ENCODE assay signal across 19 cellular contexts in genomic region chr19:48495391-48495790, GRCh38. TPM values are rescaled to one million over a fixed set of nuclear protein-coding genes. Genes with fewer than 3 reads are reported as not detected.
DNase-seq lines count a peak whose midpoint lies in the region; ATAC-seq, FAIRE-seq and TF ChIP-seq lines count a peak whose summit lies in the region.
"Had no signal": no experiment of that assay in that cellular context is flagged by ENCODE, and none has a peak within 500 bp of the region (broad histone marks: within the 10 kb centered on the region; RNA-seq: fewer than 3 reads in every experiment).

No MANE protein-coding gene starts in this region.

- no peak for TF ChIP-seq CTCF in GM23338 (conservative IDR thresholded peaks at IDR 0.05; ENCODE audit: low read depth in 2 of 2)
- no peak for TF ChIP-seq CTCF in mucosa of descending colon (IDR thresholded peaks at IDR 0.05)

- H3K36me3 Mint-ChIP-seq in GM23338 (ENCODE audit: low read depth): no peaks in the 10 kb centered on the region; the same call in 1 of the 3 replicates
- H3K36me3 Mint-ChIP-seq in activated T-helper 17 cell treated with anti-CD3 and anti-CD28 coated beads, Interleukin-2, amount 50 U/mL, for 72 hours (ENCODE audit: low read depth): no peaks in the 10 kb centered on the region

- H3K9me2 ChIP-seq in GM23338 (ENCODE audit: insufficient read depth): no peaks in the 10 kb centered on the region

- peaks cover 27% of the 10 kb centered on the region for H3F3A ChIP-seq in GM23338 (replicated peaks; ENCODE audit: low read depth)

- no peak overlapping the region for H3K27ac Mint-ChIP-seq in GM23338
- no peak overlapping the region for H3K27ac Mint-ChIP-seq in activated T-helper 17 cell treated with anti-CD3 and anti-CD28 coated beads, Interleukin-2, amount 50 U/mL, for 72 hours

- no peaks in the 10 kb centered on the region for H3K79me2 ChIP-seq in GM23338 (replicated peaks; ENCODE audit: insufficient read depth)
- H3K79me2 ChIP-seq: parathyroid adenoma had no signal

- no peaks in the 10 kb centered on the region; the same call in 2 of the 3 replicates for H3K9me3 Mint-ChIP-seq in GM23338
- no peaks in the 10 kb centered on the region for H3K9me3 Mint-ChIP-seq in activated T-helper 17 cell treated with anti-CD3 and anti-CD28 coated beads, Interleukin-2, amount 50 U/mL, for 72 hours

- H3K4me3 Mint-ChIP-seq in GM23338: peak overlapping the region; percentile 19; the same call in 2 of the 3 replicates
- peak overlapping the region; percentile 76 for H3K4me3 Mint-ChIP-seq in activated T-helper 17 cell treated with anti-CD3 and anti-CD28 coated beads, Interleukin-2, amount 50 U/mL, for 72 hours

- ATAC-seq in GM23338 (no peak), mucosa of descending colon (peak; percentile 3)
- no peak for ATAC-seq in activated T-helper 17 cell treated with anti-CD3 and anti-CD28 coated beads, Interleukin-2, amount 50 U/mL, for 72 hours (replicated peaks)
- ATAC-seq: heart right ventricle, left ventricle myocardium superior had no signal

- H3K9me3 ChIP-seq in BLaER1: no peaks in the 10 kb centered on the region
- H3K9me3 ChIP-seq in mucosa of descending colon: no peaks in the 10 kb centered on the region
- no peaks in the 10 kb centered on the region for H3K9me3 ChIP-seq in SJCRH30 (replicated peaks)
- H3K9me3 ChIP-seq: heart right ventricle had no signal

- peaks cover 32% of the 10 kb centered on the region for H4K20me1 ChIP-seq in BLaER1
- H4K20me1 ChIP-seq in GM23338 (replicated peaks; ENCODE audit: insufficient read depth): no peaks in the 10 kb centered on the region; the same call in 1 of the 2 replicates

- H3K4me2 ChIP-seq in BLaER1 (peak overlapping the region; percentile 49), GM23338 (no peak overlapping the region)

- H3K27me3 ChIP-seq in BLaER1 (peaks cover 69% of the 10 kb centered on the region), GM23338 (ENCODE audit: insufficient read depth) (0 out of 2 replicates have a peak, but pooled peaks cover 2% of the 10 kb centered on the region), SJCRH30 (peaks cover 30% of the 10 kb centered on the region)

- H3K4me3 ChIP-seq in BLaER1: no peak overlapping the region
- no peak overlapping the region for H3K4me3 ChIP-seq in GM23338
- H3K4me3 ChIP-seq in mucosa of descending colon: no peak overlapping the region
- H3K4me3 ChIP-seq in SJCRH30: no peak overlapping the region

- H3K36me3 ChIP-seq in BLaER1 (no peaks in the 10 kb centered on the region), GM23338 (ENCODE audit: insufficient read depth) (no peaks in the 10 kb centered on the region), mucosa of descending colon (ENCODE audit: low read depth) (no peaks in the 10 kb centered on the region), SJCRH30 (no peaks in the 10 kb centered on the region)
- H3K36me3 ChIP-seq: heart right ventricle had no signal

- peaks cover 27% of the 10 kb centered on the region for H3K4me1 Mint-ChIP-seq in GM23338
- H3K4me1 Mint-ChIP-seq in activated T-helper 17 cell treated with anti-CD3 and anti-CD28 coated beads, Interleukin-2, amount 50 U/mL, for 72 hours: peaks cover 23% of the 10 kb centered on the region

- no peak overlapping the region for H3K9ac ChIP-seq in BLaER1
- H3K9ac ChIP-seq: parathyroid adenoma had no signal

- DNase-seq in GM23338 (ENCODE audit: low spot score) (no peak), mucosa of descending colon (peak in 1 of 3 donors; percentile 53), GM12891 (ENCODE audit: insufficient read length, low spot score) (no peak), NK-92 (lab: John Stamatoyannopoulos, UW; ENCODE audit: unreplicated experiment) (no peak), NCI-H2107 treated with DMSO at 0.1 percent for 48 hours (lab: John Stamatoyannopoulos, UW; ENCODE audit: unreplicated experiment) (no peak), SJCRH30 (no peak)
- DNase-seq: amygdala; COR-L47; effector CD8-positive, alpha-beta T cell; heart right ventricle; left ventricle myocardium superior; NCI-H446; stimulated activated CD4-positive, alpha-beta T cell treated with anti-CD3 and anti-CD28 coated beads, Interleukin-1b, Interleukin-23, amount 100 ng/mL, for 48 hours; stimulated activated naive CD4-positive, alpha-beta T cell had no signal

- intact Hi-C loops in mucosa of descending colon (cut with DNase I, micrococcal nuclease): no loop called here

- H3K4me1 ChIP-seq in BLaER1: peaks cover 69% of the 10 kb centered on the region
- H3K4me1 ChIP-seq in GM23338 (ENCODE audit: insufficient read depth): peaks cover 19% of the 10 kb centered on the region
- H3K4me1 ChIP-seq in mucosa of descending colon (ENCODE audit: low read depth): peaks cover 15% of the 10 kb centered on the region
- H3K4me1 ChIP-seq in SJCRH30: peaks cover 3% of the 10 kb centered on the region; the same call in 1 of the 2 replicates
- H3K4me1 ChIP-seq: parathyroid adenoma had no signal

- no peak for TF ChIP-seq POLR2A in GM12891 (IDR thresholded peaks at IDR 0.05; ENCODE audit: low read depth, low read length)

- no peak for FAIRE-seq in GM12891 (lab: Jason Lieb, UNC)

- no peak overlapping the region for H2AFZ ChIP-seq in GM23338
- H2AFZ ChIP-seq: parathyroid adenoma had no signal

- H3K27ac ChIP-seq in BLaER1 (no peak overlapping the region), GM23338 (ENCODE audit: low read depth) (no peak overlapping the region), SJCRH30 (no peak overlapping the region)
- H3K27ac ChIP-seq: parathyroid adenoma, VCaP had no signal

- peaks cover 18% of the 10 kb centered on the region for H3K27me3 Mint-ChIP-seq in GM23338 (ENCODE audit: insufficient read depth, low read depth, poor library complexity)
- H3K27me3 Mint-ChIP-seq in activated T-helper 17 cell treated with anti-CD3 and anti-CD28 coated beads, Interleukin-2, amount 50 U/mL, for 72 hours: peaks cover 27% of the 10 kb centered on the region

TF ChIP-seq in GM23338, 12 proteins besides CTCF, POLR2A, EP300 and RAD21 (continues in another document):
- TF ChIP-seq ETS1 (IDR thresholded peaks at IDR 0.05) (no peak), EZH2phosphoT487 (IDR thresholded peaks at IDR 0.05; ENCODE audit: unreplicated experiment) (no peak)

TF ChIP-seq in GM12891, 5 proteins besides CTCF, POLR2A, EP300 and RAD21:
- TF ChIP-seq SPI1 (IDR thresholded peaks at IDR 0.05; ENCODE audit: low read depth, low read length): no peak
- no peak for TF ChIP-seq PAX5 (IDR thresholded peaks at IDR 0.05; ENCODE audit: insufficient read depth, low read length, severe bottlenecking)
- no peak for TF ChIP-seq POLR2AphosphoS5 (IDR thresholded peaks at IDR 0.05; ENCODE audit: low read depth, low read length)
- no peak for TF ChIP-seq TAF1 (IDR thresholded peaks at IDR 0.05; ENCODE audit: low read depth, low read length)
- no peak for TF ChIP-seq POU2F2 (IDR thresholded peaks at IDR 0.05; ENCODE audit: low read depth, low read length)

RNA-seq across cellular contexts. Expression of gene LMTK3, which starts 16.2 kb away (rescaled TPM):
- 5.7 and 11.8 TPM in 2 replicates for total RNA-seq in GM23338 (2014; rRNA removed; shearing (Covaris generic))
- polyA plus RNA-seq in GM23338 (2016; fragmentation: Nextera tagmentation; extraction: Ambion mirVana): 1.6 and 2.0 TPM in 2 replicates
- total RNA-seq in activated T-helper 17 cell treated with anti-CD3 and anti-CD28 coated beads, Interleukin-2, amount 50 U/mL, for 72 hours: 1 to 10 TPM; 3.8 to 5.9 TPM
- total RNA-seq in mucosa of descending colon: 1 to 10 TPM in 2 of 3 donors, under 1 TPM in 1; 0.48 to 2.6 (median 1.3) TPM
- 0.12 TPM for polyA plus RNA-seq in GM12891 (2012; ENCODE audit: low read depth, missing spikeins)
- not detected in 2 replicates for total RNA-seq in SJCRH30 (2014; rRNA removed; shearing (Covaris generic))
- total RNA-seq: RPMI7951 had no signal

RNA-seq across cellular contexts. Expression of gene CYTH2, which starts 26.2 kb away (rescaled TPM):
- 42.6 and 60.4 TPM in 2 replicates for total RNA-seq in GM23338 (2014; rRNA removed; shearing (Covaris generic))
- 38.8 and 41.1 TPM in 2 replicates for polyA plus RNA-seq in GM23338 (2016; fragmentation: Nextera tagmentation; extraction: Ambion mirVana)
- total RNA-seq in activated T-helper 17 cell treated with anti-CD3 and anti-CD28 coated beads, Interleukin-2, amount 50 U/mL, for 72 hours: 10 to 100 TPM; 30.6 to 35.4 TPM
- 10 to 100 TPM; 66.3 to 86.9 (median 69.3) TPM for total RNA-seq in mucosa of descending colon
- polyA plus RNA-seq in GM12891 (2012; ENCODE audit: low read depth, missing spikeins): 21.6 TPM
- 25.0 and 29.0 TPM in 2 replicates for total RNA-seq in SJCRH30 (2014; rRNA removed; shearing (Covaris generic))

RNA-seq across cellular contexts. Expression of gene KCNJ14, which starts 40.0 kb away (rescaled TPM):
- total RNA-seq in GM23338 (2014; rRNA removed; shearing (Covaris generic)): 0.94 and 1.2 TPM in 2 replicates
- 0.73 and 0.81 TPM in 2 replicates for polyA plus RNA-seq in GM23338 (2016; fragmentation: Nextera tagmentation; extraction: Ambion mirVana)
- 1 to 10 TPM; 1.7 to 2.1 TPM for total RNA-seq in activated T-helper 17 cell treated with anti-CD3 and anti-CD28 coated beads, Interleukin-2, amount 50 U/mL, for 72 hours
- 1 to 10 TPM in 1 of 3 donors, under 1 TPM in 2; 0.46 to 1.3 (median 0.67) TPM for total RNA-seq in mucosa of descending colon
- 0.41 TPM for polyA plus RNA-seq in GM12891 (2012; ENCODE audit: low read depth, missing spikeins)
- total RNA-seq in SJCRH30 (2014; rRNA removed; shearing (Covaris generic)): 0.41 and 0.57 TPM in 2 replicates

RNA-seq across cellular contexts. Expression of gene GRWD1, which starts 49.6 kb away (rescaled TPM):
- 58.0 and 64.6 TPM in 2 replicates for total RNA-seq in GM23338 (2014; rRNA removed; shearing (Covaris generic))
- 23.2 and 25.8 TPM in 2 replicates for polyA plus RNA-seq in GM23338 (2016; fragmentation: Nextera tagmentation; extraction: Ambion mirVana)
- total RNA-seq in activated T-helper 17 cell treated with anti-CD3 and anti-CD28 coated beads, Interleukin-2, amount 50 U/mL, for 72 hours: 10 to 100 TPM; 34.9 to 72.9 TPM
- 10 to 100 TPM; 19.7 to 26.8 (median 24.3) TPM for total RNA-seq in mucosa of descending colon
- polyA plus RNA-seq in GM12891 (2012; ENCODE audit: low read depth, missing spikeins): 20.6 TPM
- total RNA-seq in SJCRH30 (2014; rRNA removed; shearing (Covaris generic)): 40.4 and 44.6 TPM in 2 replicates

RNA-seq across cellular contexts. Expression of gene SULT2B1, which starts 56.6 kb away (rescaled TPM):
- 1.3 TPM in 1 of 2 replicates, not detected in the other for total RNA-seq in GM23338 (2014; rRNA removed; shearing (Covaris generic))
- polyA plus RNA-seq in GM23338 (2016; fragmentation: Nextera tagmentation; extraction: Ambion mirVana): 2.3 and 2.5 TPM in 2 replicates
- total RNA-seq in activated T-helper 17 cell treated with anti-CD3 and anti-CD28 coated beads, Interleukin-2, amount 50 U/mL, for 72 hours: not detected
- 1 to 10 TPM in 2 of 3 donors, under 1 TPM in 1; 0.51 to 3.1 (median 1.1) TPM for total RNA-seq in mucosa of descending colon
- polyA plus RNA-seq in GM12891 (2012; ENCODE audit: low read depth, missing spikeins): 0.22 TPM
- total RNA-seq in SJCRH30 (2014; rRNA removed; shearing (Covaris generic)): 0.26 TPM in 1 of 2 replicates, not detected in the other
- total RNA-seq: RPMI7951 had no signal
